ENCODE assay signal across 1 cellular context in genomic region chr3:147410126-147410517, GRCh38.
TF ChIP-seq lines count a peak whose summit lies in the region.

No MANE protein-coding gene starts in this region.

TF ChIP-seq in H1, 55 proteins besides CTCF, POLR2A, EP300 and RAD21:
- TF ChIP-seq TCF12 (IDR thresholded peaks at IDR 0.05; ENCODE audit: low read depth, low read length) = no peak
- no peak for TF ChIP-seq SAP30 (IDR thresholded peaks at IDR 0.05; ENCODE audit: insufficient read depth, insufficient replicate concordance, low read length)
- no peak for TF ChIP-seq SIRT6 (IDR thresholded peaks at IDR 0.05; ENCODE audit: low read length)
- no peak for TF ChIP-seq SIX5 (IDR thresholded peaks at IDR 0.05; ENCODE audit: low read depth, low read length)
- TF ChIP-seq FOSL1 (IDR thresholded peaks at IDR 0.05; ENCODE audit: insufficient read depth, low read depth, low read length) = no peak
- no peak for TF ChIP-seq CHD7 (IDR thresholded peaks at IDR 0.05; ENCODE audit: insufficient replicate concordance, low read length)
- no peak for TF ChIP-seq SP2 (IDR thresholded peaks at IDR 0.05; ENCODE audit: low read length)
- no peak for TF ChIP-seq SP1 (IDR thresholded peaks at IDR 0.05; ENCODE audit: low read depth, low read length)
- TF ChIP-seq MAFK (IDR thresholded peaks at IDR 0.05; ENCODE audit: low read depth, low read length) = no peak
- no peak for TF ChIP-seq PHF8 (conservative IDR thresholded peaks at IDR 0.05; ENCODE audit: low read depth, low read length)
- TF ChIP-seq SUZ12 (IDR thresholded peaks at IDR 0.05; ENCODE audit: low read length) = no peak
- no peak for TF ChIP-seq TEAD4 (IDR thresholded peaks at IDR 0.05; ENCODE audit: low read depth, low read length)
- TF ChIP-seq JUND (IDR thresholded peaks at IDR 0.05; ENCODE audit: low read length) = no peak
- TF ChIP-seq E2F6 (IDR thresholded peaks at IDR 0.05) = no peak
TF ChIP-seq in H1: peak in this region for 0.
